Comparison of ENCODE assay signal across 11 cellular contexts in genomic region chr16:54446639-54447038, GRCh38.
A peak's percentile ranks its signal among the peaks of the same experiment; 100 is the strongest.
DNase-seq lines count a peak whose midpoint lies in the region; TF ChIP-seq lines count a peak whose summit lies in the region.
"Had no signal": no experiment of that assay in that cellular context is flagged by ENCODE, and none has a peak within 500 bp of the region (broad histone marks: within the 10 kb centered on the region; RNA-seq: fewer than 3 reads in every experiment).

No MANE protein-coding gene starts in this region.

- peaks cover 4% of the 10 kb centered on the region for H3K4me1 ChIP-seq in BE2C

- no peak for TF ChIP-seq CTCF in BE2C (IDR thresholded peaks at IDR 0.05; ENCODE audit: low read depth, low read length)

- no peaks in the 10 kb centered on the region for H3K36me3 ChIP-seq in BE2C

- DNase-seq in BE2C, result peak; percentile 63
- DNase-seq in NOMO-1 treated with dmso at 0.1 percent for 144 hours (lab: John Stamatoyannopoulos, UW; ENCODE audit: unreplicated experiment), result peak; percentile 83
- peak; percentile 92 for DNase-seq in fibroblast of gingiva (ENCODE audit: low read depth)
- DNase-seq in nucleus accumbens (lab: John Stamatoyannopoulos, UW), result peak in 36 of 56 donors; percentile 7 to 85 (median 50)
- no peak for DNase-seq in NCI-H2227 treated with DMSO at 0.1 percent for 48 hours (lab: John Stamatoyannopoulos, UW)
- DNase-seq in SW480 (ENCODE audit: low spot score), result no peak
- no peak for DNase-seq in DMS114 treated with DMSO at 0.1 percent for 48 hours (lab: John Stamatoyannopoulos, UW; ENCODE audit: unreplicated experiment)
- no peak for DNase-seq in NCI-H187 (lab: John Stamatoyannopoulos, UW)
- DNase-seq: activated CD4-positive, alpha-beta T cell treated with anti-CD3 and anti-CD28 coated beads for 36 hours; DND-41; NCI-H524 had no signal

- H3K27me3 ChIP-seq in BE2C, result no peaks in the 10 kb centered on the region

- no peaks in the 10 kb centered on the region for H3K9me3 ChIP-seq in BE2C

- no peak overlapping the region for H3K4me3 ChIP-seq in BE2C (ENCODE audit: low read depth, low read length)

Comparison
In these comparisons a context has a peak if more than half of its experiments do, and no peak if none do; other contexts are left out.
1. DNase-seq: peak in BE2C (single experiment), NOMO-1 treated with dmso at 0.1 percent for 144 hours (single experiment), fibroblast of gingiva (single experiment) and nucleus accumbens (36 of 56); none in NCI-H2227 treated with DMSO at 0.1 percent for 48 hours (single experiment), SW480 (single experiment), DMS114 treated with DMSO at 0.1 percent for 48 hours (single experiment) and NCI-H187 (0 of 2).